ENCODE assay signal across 25 cellular contexts in the genomic region with DNA sequence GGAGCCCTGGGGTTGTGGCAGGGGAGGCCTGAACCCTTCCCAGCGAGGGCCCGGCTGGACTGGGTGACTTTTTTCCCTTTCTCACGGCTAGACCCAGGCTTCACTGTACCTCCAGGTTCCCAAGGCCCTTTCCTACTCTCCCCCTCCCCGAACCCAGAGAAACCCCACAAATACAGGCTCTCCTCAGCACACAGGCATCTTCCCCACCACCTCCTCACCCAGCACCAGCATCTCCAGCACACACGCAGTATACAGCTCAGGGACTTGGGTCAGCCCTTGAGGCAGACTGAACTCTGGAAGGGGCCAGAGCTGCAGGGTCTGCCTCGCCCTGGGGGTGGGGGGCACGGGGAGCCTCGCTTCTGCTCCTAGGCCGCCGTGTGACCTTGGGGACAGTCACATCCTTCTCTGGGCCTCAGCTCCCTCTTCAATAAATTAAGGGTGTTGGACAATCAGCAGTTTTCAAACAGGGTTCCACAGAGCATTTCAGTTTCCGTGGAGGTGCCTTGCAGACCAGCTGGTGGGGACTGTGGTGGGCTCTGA. TPM values are rescaled to one million over a fixed set of nuclear protein-coding genes. Genes with fewer than 3 reads are reported as not detected.
"Had no signal": no experiment of that assay in that cellular context is flagged by ENCODE, and none has a peak within 500 bp of the region (broad histone marks: within the 10 kb centered on the region; RNA-seq: fewer than 3 reads in every experiment).

No MANE protein-coding gene starts in this region.

- H3K27ac Mint-ChIP-seq: activated B cell treated with CpG ODN at 0.5 μM for 24 hours; activated CD4-positive, alpha-beta T cell treated with anti-CD3 and anti-CD28 coated beads, Interleukin-2, amount 10 ng/mL, durations not matched to agents 24 days and 14 days; activated CD8-positive, alpha-beta memory T cell treated with anti-CD3 and anti-CD28 coated beads, Interleukin-2, amount 10 ng/mL, durations not matched to agents 7 days and 5 days; activated naive CD8-positive, alpha-beta T cell treated with anti-CD3 and anti-CD28 coated beads, Interleukin-2, amount 50 U/mL, for 24 hours; activated T-cell treated with anti-CD3 and anti-CD28 coated beads, Interleukin-2, amount 50 U/mL, for 24 hours had no signal

- H3K4me1 ChIP-seq: ascending aorta, Peyer's patch had no signal

- FAIRE-seq: bronchial epithelial cell, K562, TTC549 had no signal

- DNase-seq: activated B cell treated with CpG ODN at 0.5 μM for 24 hours; activated CD4-positive, alpha-beta T cell treated with anti-CD3 and anti-CD28 coated beads for 1 hour; activated CD4-positive, alpha-beta T cell treated with anti-CD3 and anti-CD28 coated beads, Interleukin-2, amount 10 ng/mL, durations not matched to agents 24 days and 14 days; activated CD4-positive, alpha-beta T cell treated with anti-CD3 and anti-CD28 coated beads, Interleukin-2, amount 50 U/mL, for 48 hours; activated CD8-positive, alpha-beta memory T cell treated with anti-CD3 and anti-CD28 coated beads, Interleukin-2, amount 10 ng/mL, durations not matched to agents 7 days and 5 days; activated naive CD4-positive, alpha-beta T cell treated with anti-CD3 and anti-CD28 coated beads, Interleukin-2, amount 50 U/mL, for 16 hours; activated naive CD8-positive, alpha-beta T cell treated with anti-CD3 and anti-CD28 coated beads, Interleukin-2, amount 50 U/mL, for 24 hours; activated T-cell treated with anti-CD3 and anti-CD28 coated beads, Interleukin-2, amount 50 U/mL, for 24 hours; amniotic stem cell; body of pancreas; Karpas-422; NCI-H1105; NCI-H1436; NCI-H1694 treated with DMSO at 0.1 percent for 48 hours; NCI-H2081; NCI-H446; NCI-H524; SHP77 treated with DMSO at 0.1 percent for 48 hours; T-helper 2 cell; T1000 had no signal

- H3K4me3 Mint-ChIP-seq: activated B cell treated with CpG ODN at 0.5 μM for 24 hours; activated CD4-positive, alpha-beta T cell treated with anti-CD3 and anti-CD28 coated beads, Interleukin-2, amount 10 ng/mL, durations not matched to agents 24 days and 14 days; activated CD8-positive, alpha-beta memory T cell treated with anti-CD3 and anti-CD28 coated beads, Interleukin-2, amount 10 ng/mL, durations not matched to agents 7 days and 5 days; activated naive CD8-positive, alpha-beta T cell treated with anti-CD3 and anti-CD28 coated beads, Interleukin-2, amount 50 U/mL, for 24 hours; activated T-cell treated with anti-CD3 and anti-CD28 coated beads, Interleukin-2, amount 50 U/mL, for 24 hours had no signal

- H3K36me3 ChIP-seq: ascending aorta, Peyer's patch had no signal

- H3K4me3 ChIP-seq: ascending aorta, body of pancreas, K562, Peyer's patch had no signal

- H3K9me3 ChIP-seq: ascending aorta, body of pancreas, Peyer's patch had no signal

- H3K36me3 Mint-ChIP-seq: activated CD8-positive, alpha-beta memory T cell treated with anti-CD3 and anti-CD28 coated beads, Interleukin-2, amount 10 ng/mL, durations not matched to agents 7 days and 5 days had no signal

- ATAC-seq: activated CD8-positive, alpha-beta memory T cell treated with anti-CD3 and anti-CD28 coated beads, Interleukin-2, amount 10 ng/mL, durations not matched to agents 7 days and 5 days; activated naive CD8-positive, alpha-beta T cell treated with anti-CD3 and anti-CD28 coated beads, Interleukin-2, amount 50 U/mL, for 24 hours; body of pancreas; K562 had no signal

- H3K27ac ChIP-seq: ascending aorta, body of pancreas, Peyer's patch had no signal

- H3K27me3 ChIP-seq: ascending aorta, body of pancreas, Peyer's patch had no signal

- H3K9me3 Mint-ChIP-seq: activated B cell treated with CpG ODN at 0.5 μM for 24 hours; activated CD4-positive, alpha-beta T cell treated with anti-CD3 and anti-CD28 coated beads, Interleukin-2, amount 10 ng/mL, durations not matched to agents 24 days and 14 days; activated naive CD8-positive, alpha-beta T cell treated with anti-CD3 and anti-CD28 coated beads, Interleukin-2, amount 50 U/mL, for 24 hours; activated T-cell treated with anti-CD3 and anti-CD28 coated beads, Interleukin-2, amount 50 U/mL, for 24 hours had no signal

- H3K27me3 Mint-ChIP-seq: activated naive CD8-positive, alpha-beta T cell treated with anti-CD3 and anti-CD28 coated beads, Interleukin-2, amount 50 U/mL, for 24 hours; activated T-cell treated with anti-CD3 and anti-CD28 coated beads, Interleukin-2, amount 50 U/mL, for 24 hours had no signal

RNA-seq across cellular contexts. Expression of gene TMPRSS13, which starts 4.5 kb away (rescaled TPM):
- total RNA-seq: ascending aorta, Peyer's patch had no signal

RNA-seq across cellular contexts. Expression of gene FXYD6, which starts 48.2 kb away (rescaled TPM):
- total RNA-seq: activated B cell treated with CpG ODN at 0.5 μM for 24 hours; activated CD4-positive, alpha-beta T cell treated with anti-CD3 and anti-CD28 coated beads, Interleukin-2, amount 10 ng/mL, durations not matched to agents 24 days and 14 days; bronchial epithelial cell had no signal
